9 cellular contexts compared by ENCODE assay signal in genomic region chr1:162878000-162878596, GRCh38. TPM values are rescaled to one million over a fixed set of nuclear protein-coding genes. Genes with fewer than 3 reads are reported as not detected.
DNase-seq lines count a peak whose midpoint lies in the region; ATAC-seq and TF ChIP-seq lines count a peak whose summit lies in the region.
"Had no signal": no experiment of that assay in that cellular context is flagged by ENCODE, and none has a peak within 500 bp of the region (broad histone marks: within the 10 kb centered on the region; RNA-seq: fewer than 3 reads in every experiment).

No MANE protein-coding gene starts in this region.

- no peaks in the 10 kb centered on the region for H3K9me3 Mint-ChIP-seq in T-cell

- H3K36me3 ChIP-seq in PC-9 (ENCODE audit: low read depth) (no peaks in the 10 kb centered on the region), lung (ENCODE audit: control insufficient read depth in 2 of 2, insufficient read depth in 2 of 2, low read length in 2 of 2) (no peaks in the 10 kb centered on the region)

- WGBS in lung, 2 donors, result 31 to 40% methylated on average over 4 of the region's 4 CpGs

- peak; percentile 56 for ATAC-seq in lung (ENCODE audit: insufficient read depth, low FRiP score)
- no peak for ATAC-seq in HG03196 (IDR thresholded peaks at IDR 0.05; ENCODE audit: unreplicated experiment)
- ATAC-seq in T-cell (replicated peaks in 1 of 4), result no peak

- no peaks in the 10 kb centered on the region for H3K4me1 Mint-ChIP-seq in T-cell

- peaks cover 27 to 48% of the 10 kb centered on the region in 2 donors for H3K27me3 Mint-ChIP-seq in T-cell

- no peak overlapping the region for H3K4me3 ChIP-seq in Jurkat, Clone E6-1 (ENCODE audit: low read length)
- H3K4me3 ChIP-seq in PC-9, result no peak overlapping the region
- H3K4me3 ChIP-seq in lung, result no peak overlapping the region

- BruUV-seq in PC-9 (replicated peaks; lab: Mats Ljungman, UMichigan), result no TSS peak

- CTCF ChIA-PET in PC-9 (lab: Charles Lee) (interaction anchor here (1.4 kb wide), 1 partner anchor 297 kb away, joined by 5 read pairs; no protein-coding TSS in a partner anchor), T-cell (lab: Charles Lee) (no interaction called here)

- H2AFZ ChIP-seq in PC-9, result no peak overlapping the region

- DNase-seq in NCI-H187 (lab: John Stamatoyannopoulos, UW) (peak; percentile 51 to 55), NCI-H187 treated with DMSO at 0.1 percent for 48 hours (lab: John Stamatoyannopoulos, UW) (no peak), PC-9 (peak in 1 of 2 experiments; percentile 47), dedifferentiated amniotic fluid mesenchymal stem cell (ENCODE audit: extremely low spot score) (peak; percentile 84), lung (ENCODE audit: low spot score) (peak; percentile 56), T-cell (no peak)
- peak; percentile 38 for DNase-seq in Jurkat, Clone E6-1 (ENCODE audit: low read depth, low spot score)

- POLR2A ChIA-PET in PC-9 (lab: Charles Lee; ENCODE audit: unreplicated experiment), result no interaction called here
- POLR2A ChIA-PET in T-cell (lab: Charles Lee), result no interaction called here

- H3F3A ChIP-seq in PC-9 (ENCODE audit: insufficient read depth, low read depth), result no peaks in the 10 kb centered on the region

- TF ChIP-seq CTCF in PC-9 (conservative IDR thresholded peaks at IDR 0.05) (peak; percentile 89), lung (IDR thresholded peaks at IDR 0.05; ENCODE audit: control extremely low read depth, extremely low read depth) (peak; percentile 46)

- H3K27ac Mint-ChIP-seq in T-cell, result no peak overlapping the region
- H3K27ac Mint-ChIP-seq: activated naive CD8-positive, alpha-beta T cell had no signal

- H4K20me1 ChIP-seq in PC-9 (ENCODE audit: insufficient read depth), result no peaks in the 10 kb centered on the region

- no peak overlapping the region for H3K27ac ChIP-seq in PC-9
- H3K27ac ChIP-seq in lung (ENCODE audit: low read depth in 1 of 2, low read length in 1 of 2), result no peak overlapping the region

- no peaks in the 10 kb centered on the region for H3K9me2 ChIP-seq in PC-9 (ENCODE audit: insufficient read depth)

- no peaks in the 10 kb centered on the region for H3K36me3 Mint-ChIP-seq in T-cell
- H3K36me3 Mint-ChIP-seq: activated naive CD8-positive, alpha-beta T cell had no signal

- no peak overlapping the region for H3K4me2 ChIP-seq in PC-9

- no peaks in the 10 kb centered on the region for H3K4me1 ChIP-seq in PC-9 (replicated peaks; ENCODE audit: insufficient read depth)
- no peaks in the 10 kb centered on the region for H3K4me1 ChIP-seq in lung (ENCODE audit: control insufficient read depth in 2 of 2, insufficient read depth in 2 of 2, low read length in 2 of 2)

- H3K27me3 ChIP-seq in PC-9 (ENCODE audit: insufficient read depth, low read depth) (no peaks in the 10 kb centered on the region), lung (ENCODE audit: control insufficient read depth, insufficient read depth) (no peaks in the 10 kb centered on the region)

- H3K9me3 ChIP-seq in PC-9 (ENCODE audit: insufficient read depth, low read depth), result no peaks in the 10 kb centered on the region
- no peaks in the 10 kb centered on the region for H3K9me3 ChIP-seq in lung (ENCODE audit: control insufficient read depth in 2 of 2, insufficient read depth in 1 of 2, low read length in 1 of 2)

- intact Hi-C loops in PC-9 (cut with micrococcal nuclease; ENCODE audit: unreplicated experiment), result loop anchor here (1.0 to 2.0 kb wide), 4 partner anchors 157 to 436 kb away; no protein-coding TSS in a partner anchor

- no peak overlapping the region for H3K4me3 Mint-ChIP-seq in T-cell
- H3K4me3 Mint-ChIP-seq: activated naive CD8-positive, alpha-beta T cell had no signal

- H3K79me2 ChIP-seq in PC-9 (ENCODE audit: low read depth), result no peaks in the 10 kb centered on the region

RNA-seq across cellular contexts. Expression of gene CCDC190, which starts 17.1 kb away (rescaled TPM):
- polyA plus RNA-seq in Jurkat, Clone E6-1 (2012; ENCODE audit: insufficient read depth, insufficient read length), result not detected
- total RNA-seq in PC-9 (2021), result not detected in 2 replicates
- 1 to 10 TPM; 2.4 to 4.7 TPM for total RNA-seq in lung
- 1 to 10 TPM; 2.5 to 3.1 TPM for polyA plus RNA-seq in lung
- total RNA-seq in T-cell, result not detected

Comparison
In these comparisons a context has a peak if more than half of its experiments do, and no peak if none do; other contexts are left out.
1. DNase-seq: peak in NCI-H187 (2 of 2), Jurkat, Clone E6-1 (single experiment), dedifferentiated amniotic fluid mesenchymal stem cell (single experiment) and lung (single experiment); none in NCI-H187 treated with DMSO at 0.1 percent for 48 hours (single experiment) and T-cell (0 of 34).